ENCODE assay signal across 1 cellular context in the genomic region with DNA sequence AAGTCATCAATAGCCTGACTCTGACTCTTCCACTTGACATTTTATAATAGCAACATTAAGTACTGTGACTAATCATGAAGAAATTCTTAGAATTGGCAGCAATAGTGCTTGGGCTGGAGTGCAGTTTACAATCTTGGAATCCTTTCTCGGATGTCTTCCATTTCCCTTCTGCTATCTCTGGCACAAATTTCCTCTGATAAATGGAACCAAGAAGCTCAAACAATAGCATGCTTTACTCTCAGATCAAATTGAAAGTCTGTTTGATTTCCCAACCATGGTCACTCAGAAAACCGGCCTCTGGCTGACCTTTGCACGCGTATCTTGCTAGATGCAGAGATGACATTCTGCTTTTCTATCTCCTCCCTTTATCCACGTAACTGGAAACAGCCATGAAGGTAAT.
TF ChIP-seq lines count a peak whose summit lies in the region.

No MANE protein-coding gene starts in this region.

TF ChIP-seq in SK-N-SH, 30 proteins besides CTCF, POLR2A, EP300 and RAD21 (continued from another document):
- TF ChIP-seq, protein P1, sequence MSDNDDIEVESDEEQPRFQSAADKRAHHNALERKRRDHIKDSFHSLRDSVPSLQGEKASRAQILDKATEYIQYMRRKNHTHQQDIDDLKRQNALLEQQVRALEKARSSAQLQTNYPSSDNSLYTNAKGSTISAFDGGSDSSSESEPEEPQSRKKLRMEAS (IDR thresholded peaks at IDR 0.05; ENCODE audit: low read depth) = no peak
- TF ChIP-seq MEF2A (IDR thresholded peaks at IDR 0.05; ENCODE audit: borderline replicate concordance, low read depth) = peak; percentile 36; the same call in 1 of the 2 replicates
- TF ChIP-seq TEAD4 (IDR thresholded peaks at IDR 0.05; ENCODE audit: borderline replicate concordance, insufficient read depth) = peak; percentile 76
- TF ChIP-seq TCF12 (IDR thresholded peaks at IDR 0.05) = peak; percentile 73
- TF ChIP-seq RXRA (IDR thresholded peaks at IDR 0.05; ENCODE audit: borderline replicate concordance, low read depth) = peak; percentile 83
- no peak for TF ChIP-seq EZH2phosphoT487 (IDR thresholded peaks at IDR 0.05; ENCODE audit: borderline replicate concordance, low read depth)
